ENCODE assay signal across 1 cellular context in genomic region chr12:113019045-113019444, GRCh38.
A peak's percentile ranks its signal among the peaks of the same experiment; 100 is the strongest.
TF ChIP-seq lines count a peak whose summit lies in the region.

No MANE protein-coding gene starts in this region.

TF ChIP-seq in endothelial cell of umbilical vein, 7 proteins besides CTCF, POLR2A, EP300 and RAD21 (continued from another document):
- TF ChIP-seq GATA2 (IDR thresholded peaks at IDR 0.05; ENCODE audit: insufficient read depth, insufficient read length, low read depth, low read length), result no peak
- TF ChIP-seq JUN (IDR thresholded peaks at IDR 0.05; ENCODE audit: borderline replicate concordance, insufficient read depth, insufficient read length, low read depth), result peak; percentile 43
- no peak for TF ChIP-seq MAX (IDR thresholded peaks at IDR 0.05; ENCODE audit: insufficient read depth, insufficient read length)
